ENCODE assay signal across 1 cellular context in genomic region chr17:63446218-63446980, GRCh38.
TF ChIP-seq lines count a peak whose summit lies in the region.

A gene with protein sequence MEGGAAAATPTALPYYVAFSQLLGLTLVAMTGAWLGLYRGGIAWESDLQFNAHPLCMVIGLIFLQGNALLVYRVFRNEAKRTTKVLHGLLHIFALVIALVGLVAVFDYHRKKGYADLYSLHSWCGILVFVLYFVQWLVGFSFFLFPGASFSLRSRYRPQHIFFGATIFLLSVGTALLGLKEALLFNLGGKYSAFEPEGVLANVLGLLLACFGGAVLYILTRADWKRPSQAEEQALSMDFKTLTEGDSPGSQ (minus strand): TSS chr17:63446306. CDS start chr17:63437547, 8,759 bp downstream.

TF ChIP-seq in A549, 52 proteins besides CTCF, POLR2A, EP300 and RAD21 (continued from another document):
- TF ChIP-seq E2F6 (IDR thresholded peaks at IDR 0.05; ENCODE audit: borderline replicate concordance, low read depth): peak; percentile 96
- peak; percentile 93 for TF ChIP-seq FOXS1 (CRISPR knock-in tag; IDR thresholded peaks at IDR 0.05)
- no peak for TF ChIP-seq HOXA7 (CRISPR knock-in tag; IDR thresholded peaks at IDR 0.05)
- peak; percentile 64 for TF ChIP-seq PHF8 (IDR thresholded peaks at IDR 0.05; ENCODE audit: borderline replicate concordance, low read depth)
- TF ChIP-seq ZC3H11A (IDR thresholded peaks at IDR 0.05): 0 out of 2 replicates have a peak, but pooled peaks have one; percentile 10
- peak; percentile 71; the same call in 1 of the 2 replicates for TF ChIP-seq TFCP2L1 (CRISPR knock-in tag; IDR thresholded peaks at IDR 0.05)
- no peak for TF ChIP-seq FOSL2 (IDR thresholded peaks at IDR 0.05)
- TF ChIP-seq FOSL2 (CRISPR knock-in tag; IDR thresholded peaks at IDR 0.05): peak; percentile 50; the same call in 1 of the 2 replicates
- no peak for TF ChIP-seq GATA3 (IDR thresholded peaks at IDR 0.05; ENCODE audit: borderline replicate concordance)
- TF ChIP-seq RNF2 (IDR thresholded peaks at IDR 0.05; ENCODE audit: borderline replicate concordance, low read depth): peak; percentile 82; the same call in 1 of the 2 replicates
- no peak for TF ChIP-seq KDM1A (IDR thresholded peaks at IDR 0.05; ENCODE audit: low read depth)
- TF ChIP-seq HOXB5 (CRISPR knock-in tag; IDR thresholded peaks at IDR 0.05): peak; percentile 98
- TF ChIP-seq JUN (IDR thresholded peaks at IDR 0.05): peak in 1 of 2 experiments; percentile 80; a peak in 2 of 5 replicates
- TF ChIP-seq RCOR1 (IDR thresholded peaks at IDR 0.05; ENCODE audit: low read depth, low read length): no peak
